21 cellular contexts compared by ENCODE assay signal in genomic region chr4:128130621-128131020, GRCh38.
DNase-seq lines count a peak whose midpoint lies in the region; FAIRE-seq and TF ChIP-seq lines count a peak whose summit lies in the region.
"Had no signal": no experiment of that assay in that cellular context is flagged by ENCODE, and none has a peak within 500 bp of the region (broad histone marks: within the 10 kb centered on the region; RNA-seq: fewer than 3 reads in every experiment).

No MANE protein-coding gene starts in this region.

- H3K27ac ChIP-seq in SJSA1 = peak overlapping the region; percentile 19
- H3K27ac ChIP-seq in mammary epithelial cell (ENCODE audit: insufficient read depth, low read depth, low read length) = no peak overlapping the region
- H3K27ac ChIP-seq: C4-2B, GM23248 had no signal

- CTCF ChIA-PET in mammary epithelial cell (lab: Charles Lee; ENCODE audit: low non-redundant PET) = interaction anchor here (0.6 kb wide), 1 partner anchor 99 kb away, joined by 3 read pairs; no protein-coding TSS in a partner anchor

- intact Hi-C loops in mammary epithelial cell (cut with micrococcal nuclease) = no loop called here

- no peak overlapping the region for H3K4me2 ChIP-seq in mammary epithelial cell (ENCODE audit: insufficient read depth, low read depth, low read length)

- no peak for TF ChIP-seq CTCF in mammary epithelial cell (conservative IDR thresholded peaks at IDR 0.05 in 1 of 2, IDR thresholded peaks at IDR 0.05 in 1 of 2; ENCODE audit: extremely low read depth in 1 of 2, insufficient read depth in 1 of 2, low read depth in 1 of 2, low read length in 2 of 2)
- TF ChIP-seq CTCF in fibroblast of pulmonary artery (IDR thresholded peaks at IDR 0.05; ENCODE audit: low read length, missing control alignments) = no peak

- H3K9me3 ChIP-seq in SJSA1 (replicated peaks) = no peaks in the 10 kb centered on the region
- H3K9me3 ChIP-seq in mammary epithelial cell (replicated peaks; ENCODE audit: insufficient read depth, low read length) = no peaks in the 10 kb centered on the region
- H3K9me3 ChIP-seq: HAP-1 had no signal

- 95% methylated on average over 3 of the region's 3 CpGs for WGBS in mammary epithelial cell (ENCODE audit: low coverage, missing lambda C conversion rate)

- H3K79me2 ChIP-seq in mammary epithelial cell (ENCODE audit: insufficient read depth, low read length) = no peaks in the 10 kb centered on the region

- H3K4me1 ChIP-seq in SJSA1 (replicated peaks) = peaks cover 14% of the 10 kb centered on the region
- H3K4me1 ChIP-seq in mammary epithelial cell (ENCODE audit: insufficient read depth, low read length) = no peaks in the 10 kb centered on the region

- no peaks in the 10 kb centered on the region for H4K20me1 ChIP-seq in mammary epithelial cell (ENCODE audit: insufficient read depth, low read length)

- DNase-seq in SJSA1 (ENCODE audit: low read depth in 1 of 2, low spot score in 2 of 2) (peak in 1 of 2 experiments; percentile 57), mammary epithelial cell (peak; percentile 42), fibroblast of pulmonary artery (ENCODE audit: low read depth) (peak; percentile 44), renal cortical epithelial cell (ENCODE audit: low read depth) (peak; percentile 75), HT-29 (ENCODE audit: low spot score) (no peak), ACHN (no peak), HTR-8/SVneo (ENCODE audit: insufficient read length, low spot score) (no peak)
- DNase-seq: AML-193; DMS79; GM23248; KBM-7; MV-4-11; NCI-H187; NCI-H2107; NCI-H510A; NCI-H748 treated with DMSO at 0.1 percent for 48 hours; NK-92 treated with Interleukin-12 subunit alpha and Interleukin-12 subunit beta, amount 100 ng/mL, for 24 hours; SHP77 had no signal

- no peak overlapping the region for H3K4me3 ChIP-seq in SJSA1
- H3K4me3 ChIP-seq in mammary epithelial cell (replicated peaks in 1 of 3; ENCODE audit: insufficient read depth in 1 of 3, low read depth in 2 of 3, low read length in 3 of 3) = no peak overlapping the region
- H3K4me3 ChIP-seq in fibroblast of pulmonary artery (replicated peaks; ENCODE audit: low read depth, low read length) = no peak overlapping the region
- H3K4me3 ChIP-seq: GM23248, HAP-1 had no signal

- no peaks in the 10 kb centered on the region for H3K27me3 ChIP-seq in SJSA1 (replicated peaks)
- H3K27me3 ChIP-seq in mammary epithelial cell (ENCODE audit: insufficient read depth, low read length) = no peaks in the 10 kb centered on the region

- H3K9ac ChIP-seq in mammary epithelial cell (ENCODE audit: insufficient read depth, low read length) = no peak overlapping the region
- H3K9ac ChIP-seq: GM23248 had no signal

- dilution Hi-C loops in mammary epithelial cell (cut with HindIII; ENCODE audit: low sequenced_read_pairs) = no loop called here

- no peak for FAIRE-seq in HTR-8/SVneo (lab: Jason Lieb, UNC)
- FAIRE-seq: RCC 7860 had no signal

- in situ Hi-C loops in mammary epithelial cell (cut with MboI; ENCODE audit: low sequenced_read_pairs in 2 of 2) (no loop called here), ACHN (cut with HindIII; ENCODE audit: low pct_ligation_motif_present, low pct_unique_long_range_greater_than_20kb, low sequenced_read_pairs) (no loop called here)

- no TSS peak for BruUV-seq in mammary epithelial cell (replicated peaks; lab: Mats Ljungman, UMichigan)

- no peaks in the 10 kb centered on the region for H3K36me3 ChIP-seq in SJSA1
- H3K36me3 ChIP-seq in mammary epithelial cell (ENCODE audit: insufficient read depth, low read length) = no peaks in the 10 kb centered on the region

- no peak overlapping the region for H2AFZ ChIP-seq in mammary epithelial cell (ENCODE audit: low read depth, low read length)
- H2AFZ ChIP-seq: GM23248 had no signal

Comparison
In these comparisons a context has a peak if more than half of its experiments do, and no peak if none do; other contexts are left out.
1. DNase-seq: peak in mammary epithelial cell (single experiment), fibroblast of pulmonary artery (single experiment) and renal cortical epithelial cell (single experiment); none in HT-29 (single experiment), ACHN (single experiment) and HTR-8/SVneo (single experiment).